ENCODE assay signal across 8 cellular contexts in the genomic region with DNA sequence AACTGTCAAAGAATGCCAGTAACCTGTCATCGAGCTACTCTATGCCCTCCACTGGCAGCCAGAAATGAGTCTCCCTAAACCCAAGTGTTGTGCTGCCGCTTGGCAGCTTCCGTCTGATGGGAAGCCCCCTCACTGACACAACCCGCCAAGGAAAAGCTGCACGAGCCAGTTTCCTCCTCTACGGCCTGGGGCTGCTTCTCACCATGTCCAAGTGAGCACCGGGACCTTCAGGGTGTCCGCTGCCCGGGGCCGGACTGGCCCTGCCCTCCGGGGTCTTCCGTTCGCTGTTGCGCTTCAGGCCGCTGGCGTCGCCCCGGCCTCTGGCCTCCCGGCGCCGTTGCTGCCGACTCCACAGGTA. TPM values are rescaled to one million over a fixed set of nuclear protein-coding genes. Genes with fewer than 3 reads are reported as not detected.
DNase-seq lines count a peak whose midpoint lies in the region; ATAC-seq, FAIRE-seq and TF ChIP-seq lines count a peak whose summit lies in the region.

No MANE protein-coding gene starts in this region.

- peaks cover 15 to 37% of the 10 kb centered on the region in 2 donors for H3K4me1 ChIP-seq in left lung

- H3K9me3 ChIP-seq in left lung = no peaks in the 10 kb centered on the region

- DNase-seq in SIG-M5 treated with dmso at 0.1 percent for 504 hours (lab: John Stamatoyannopoulos, UW; ENCODE audit: unreplicated experiment) (peak; percentile 41), SIG-M5 (lab: John Stamatoyannopoulos, UW) (no peak), T-cell (peak in 33 of 34 experiments; percentile 1 to 60 (median 37)), bronchial epithelial cell (ENCODE audit: low read depth) (peak; percentile 23), left lung (peak in 1 of 2 donors; percentile 37), NCI-H774 (lab: John Stamatoyannopoulos, UW) (no peak)
- DNase-seq in stimulated activated CD8-positive, alpha-beta memory T cell treated with anti-CD3 and anti-CD28 coated beads, Interleukin-15, amount 100 ng/mL, for 24 hours (ENCODE audit: low read depth) = peak; percentile 5

- FAIRE-seq in bronchial epithelial cell (lab: Jason Lieb, UNC) = no peak

- no peaks in the 10 kb centered on the region for H3K36me3 ChIP-seq in bronchial epithelial cell (ENCODE audit: control insufficient read depth, insufficient read depth, low read length)
- no peaks in the 10 kb centered on the region for H3K36me3 ChIP-seq in left lung

- peak overlapping the region; percentile 84 for H3K4me3 ChIP-seq in bronchial epithelial cell (ENCODE audit: low read depth, low read length)
- peak overlapping the region; percentile 73 to 96 for H3K4me3 ChIP-seq in left lung

- H3K27ac ChIP-seq in left lung = peak overlapping the region; percentile 90 to 91

- POLR2A ChIA-PET in T-cell (lab: Charles Lee) = interaction anchor here (0.5 to 1.6 kb wide), 4 partner anchors 13 to 1288 kb away, joined by 3 to 9 read pairs (median 4); no protein-coding TSS in a partner anchor

- intact Hi-C loops in left lung (cut with DNase I) = no loop called here

- peak overlapping the region; percentile 93 to 98 (median 94) for H3K4me3 Mint-ChIP-seq in T-cell

- CTCF ChIA-PET in T-cell (lab: Charles Lee) = interaction anchor here (0.5 to 1.1 kb wide), 4 partner anchors 15 to 514 kb away, joined by 3 read pairs; no protein-coding TSS in a partner anchor

- no peaks in the 10 kb centered on the region for H3K9me3 Mint-ChIP-seq in T-cell

- peak overlapping the region; percentile 65 to 79 for H3K27ac Mint-ChIP-seq in T-cell

- no peaks in the 10 kb centered on the region for H3K27me3 Mint-ChIP-seq in T-cell

- TF ChIP-seq CTCF in bronchial epithelial cell (IDR thresholded peaks at IDR 0.05; ENCODE audit: insufficient read depth, low read length, severe bottlenecking) (no peak), left lung (IDR thresholded peaks at IDR 0.05) (no peak)

- H3K4me1 Mint-ChIP-seq in T-cell = peaks cover 73 to 81% (median 76%) of the 10 kb centered on the region in 3 donors

- no peaks in the 10 kb centered on the region for H3K27me3 ChIP-seq in bronchial epithelial cell (ENCODE audit: control insufficient read depth, insufficient read depth, low read length)
- H3K27me3 ChIP-seq in left lung = no peaks in the 10 kb centered on the region

- ATAC-seq in HG03066 (IDR thresholded peaks at IDR 0.05; ENCODE audit: low read depth, unreplicated experiment) (peak; percentile 1), T-cell (replicated peaks in 1 of 4) (peak in 1 of 4 experiments; percentile 28), left lung (peak; percentile 1)

- H3K36me3 Mint-ChIP-seq in T-cell = no peaks in the 10 kb centered on the region

RNA-seq across cellular contexts. Expression of a gene that starts 0.5 kb away (rescaled TPM):
- total RNA-seq in T-cell = 10 to 100 TPM; 23.5 to 33.9 (median 33.6) TPM
- total RNA-seq in bronchial epithelial cell = 33.4 and 40.8 TPM in 2 replicates
- total RNA-seq in left lung = 10 to 100 TPM; 28.0 to 31.4 TPM

RNA-seq across cellular contexts. Expression of a gene that starts 0.9 kb away (rescaled TPM):
- 1 to 10 TPM in 4 of 5 donors, under 1 TPM in 1; 0.88 to 1.7 (median 1.4) TPM for total RNA-seq in T-cell
- total RNA-seq in bronchial epithelial cell = 0.51 and 1.1 TPM in 2 replicates
- total RNA-seq in left lung = 1 to 10 TPM; 1.4 to 2.1 TPM

Comparison
In these comparisons a context has a peak if more than half of its experiments do, and no peak if none do; other contexts are left out.
1. DNase-seq: peak in SIG-M5 treated with dmso at 0.1 percent for 504 hours (single experiment), T-cell (33 of 34), bronchial epithelial cell (single experiment) and stimulated activated CD8-positive, alpha-beta memory T cell treated with anti-CD3 and anti-CD28 coated beads, Interleukin-15, amount 100 ng/mL, for 24 hours (single experiment); none in SIG-M5 (single experiment) and NCI-H774 (single experiment).